20 cellular contexts compared by ENCODE assay signal in the genomic region with DNA sequence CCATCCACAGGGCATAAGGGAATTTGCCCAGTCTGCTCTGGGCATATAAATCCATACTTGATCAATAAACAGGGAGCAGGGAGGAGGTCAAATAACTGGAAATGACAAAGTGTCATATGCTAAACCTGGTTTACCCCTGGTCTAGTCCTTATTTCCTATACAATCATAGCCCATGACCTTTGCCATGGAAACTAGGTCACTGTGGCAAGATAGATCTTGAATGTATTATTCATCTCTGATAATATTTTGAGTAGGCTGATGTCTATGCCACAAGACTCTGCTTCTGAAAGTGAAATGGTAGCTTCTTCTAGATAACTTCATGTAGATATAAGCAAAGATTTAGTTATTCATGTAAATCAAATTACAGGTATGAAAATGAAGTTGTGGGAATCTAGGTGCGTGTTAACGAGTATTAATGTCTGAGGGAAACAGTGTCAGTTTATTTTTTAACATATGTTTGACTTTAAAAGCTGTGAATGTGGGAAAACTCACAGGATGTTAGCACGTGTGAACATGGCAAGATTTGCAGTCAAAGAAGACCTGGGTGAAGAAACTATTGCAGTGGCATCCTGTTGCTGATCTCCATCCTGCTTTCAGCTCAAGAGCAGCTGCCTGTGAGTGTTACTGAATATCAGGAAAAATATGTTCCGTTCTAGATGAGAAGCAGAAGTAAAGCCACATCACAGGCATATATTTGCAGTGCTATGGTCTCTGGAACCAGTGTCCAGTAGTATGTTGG.
"Had no signal": no experiment of that assay in that cellular context is flagged by ENCODE, and none has a peak within 500 bp of the region (broad histone marks: within the 10 kb centered on the region; RNA-seq: fewer than 3 reads in every experiment).

No MANE protein-coding gene starts in this region.

- H3K27me3 Mint-ChIP-seq: activated naive CD8-positive, alpha-beta T cell had no signal

- H3K9me3 ChIP-seq: body of pancreas, colonic mucosa, tibial artery had no signal

- DNase-seq: activated CD4-positive, CD25-positive, alpha-beta regulatory T cell; activated gamma-delta T cell; amygdala; body of pancreas; caudate nucleus; colonic mucosa; erythroblast; foreskin melanocyte; head of caudate nucleus; kidney; stimulated activated CD4-positive, alpha-beta T cell treated with anti-CD3 and anti-CD28 coated beads, Interleukin-4, amount 100 ng/mL, for 4 hours; stimulated activated naive B cell treated with anti-CD40 and anti-IgM and Interleukin-4, amounts not matched to agents 10 μg/mL and 1 μg/mL and 100 μg/mL, for 72 hours; substantia nigra; T-helper 9 cell; tibial artery had no signal

- H3K36me3 Mint-ChIP-seq: activated naive CD8-positive, alpha-beta T cell had no signal

- H3K4me1 Mint-ChIP-seq: stimulated activated naive B cell treated with anti-CD40 and anti-IgM and Interleukin-4, amounts not matched to agents 10 μg/mL and 1 μg/mL and 100 μg/mL, for 72 hours had no signal

- H3K4me1 ChIP-seq: body of pancreas, colonic mucosa, tibial artery had no signal

- H3K27me3 ChIP-seq: body of pancreas, colonic mucosa, tibial artery had no signal

- H3K27ac Mint-ChIP-seq: activated naive CD8-positive, alpha-beta T cell; stimulated activated naive B cell treated with anti-CD40 and anti-IgM and Interleukin-4, amounts not matched to agents 10 μg/mL and 1 μg/mL and 100 μg/mL, for 72 hours had no signal

- H3K36me3 ChIP-seq: colonic mucosa, tibial artery had no signal

- H3K4me3 ChIP-seq: body of pancreas, colonic mucosa, SK-N-MC, tibial artery had no signal

- H3K4me3 Mint-ChIP-seq: neural crest cell; stimulated activated naive B cell treated with anti-CD40 and anti-IgM and Interleukin-4, amounts not matched to agents 10 μg/mL and 1 μg/mL and 100 μg/mL, for 72 hours had no signal

- H3K27ac ChIP-seq: body of pancreas, colonic mucosa, SK-N-MC, tibial artery had no signal

- ATAC-seq: body of pancreas; left lobe of liver; sciatic nerve; stimulated activated naive B cell treated with anti-CD40 and anti-IgM and Interleukin-4, amounts not matched to agents 10 μg/mL and 1 μg/mL and 100 μg/mL, for 72 hours had no signal
